In genomic region chr22:39518996-39519680, GRCh38 we compare ENCODE assay signal across 8 cellular contexts. TPM values are rescaled to one million over a fixed set of nuclear protein-coding genes. Genes with fewer than 3 reads are reported as not detected.
DNase-seq lines count a peak whose midpoint lies in the region; ATAC-seq and TF ChIP-seq lines count a peak whose summit lies in the region.

No MANE protein-coding gene starts in this region.

- H3K27me3 Mint-ChIP-seq in naive thymus-derived CD4-positive, alpha-beta T cell, result peaks cover 0 to 4% (median 0%) of the 10 kb centered on the region in 5 donors

- peak overlapping the region; percentile 87 for H3K4me3 ChIP-seq in AG04450 (ENCODE audit: low read depth, low read length)
- H3K4me3 ChIP-seq in GM08714 (ENCODE audit: low read length), result peak overlapping the region; percentile 78
- peak overlapping the region; percentile 98 for H3K4me3 ChIP-seq in SJCRH30
- peak overlapping the region; percentile 93 to 94 for H3K4me3 ChIP-seq in duodenal mucosa (ENCODE audit: low read depth in 1 of 2, low read length in 2 of 2)
- peak overlapping the region; percentile 96 for H3K4me3 ChIP-seq in naive thymus-derived CD4-positive, alpha-beta T cell (ENCODE audit: low read length)

- H3K4me1 ChIP-seq in SJCRH30 (peaks cover 16% of the 10 kb centered on the region), duodenal mucosa (ENCODE audit: control insufficient read depth in 1 of 2, insufficient read depth in 2 of 2, low read length in 2 of 2) (peaks cover 23 to 38% of the 10 kb centered on the region in 2 donors)
- H3K4me1 ChIP-seq in naive thymus-derived CD4-positive, alpha-beta T cell (ENCODE audit: control insufficient read depth in 2 of 2, insufficient read depth in 2 of 2, low read length in 2 of 2), result peaks cover 24 to 35% of the 10 kb centered on the region in 2 donors

- H3K27ac Mint-ChIP-seq in naive thymus-derived CD4-positive, alpha-beta T cell, result peak overlapping the region; percentile 80 to 100 (median 95)

- H3K27me3 ChIP-seq in AG04450 (ENCODE audit: control insufficient read depth, insufficient read depth, low read length) (no peaks in the 10 kb centered on the region), SJCRH30 (no peaks in the 10 kb centered on the region), duodenal mucosa (ENCODE audit: control insufficient read depth in 1 of 2, insufficient read depth in 2 of 2, low read length in 2 of 2) (no peaks in the 10 kb centered on the region)
- H3K27me3 ChIP-seq in naive thymus-derived CD4-positive, alpha-beta T cell (ENCODE audit: control insufficient read depth in 2 of 2, insufficient read depth in 2 of 2, low read length in 2 of 2), result no peaks in the 10 kb centered on the region

- peak overlapping the region; percentile 90 to 96 for H3K9ac ChIP-seq in duodenal mucosa (ENCODE audit: low read depth in 1 of 2, low read length in 2 of 2)

- intact Hi-C loops in naive thymus-derived CD4-positive, alpha-beta T cell (cut with micrococcal nuclease), result no loop called here

- peak overlapping the region; percentile 83 to 99 (median 96) for H3K4me3 Mint-ChIP-seq in naive thymus-derived CD4-positive, alpha-beta T cell

- CTCF ChIA-PET in AG04450 (lab: Charles Lee), result interaction anchor here (1.0 to 2.5 kb wide), 3 partner anchors 10 to 23 kb away, joined by 3 to 11 read pairs (median 10); no protein-coding TSS in a partner anchor
- CTCF ChIA-PET in naive thymus-derived CD4-positive, alpha-beta T cell (lab: Charles Lee), result interaction anchor here (0.5 to 5.5 kb wide), 8 partner anchors 7 to 377 kb away, joined by 3 to 50 read pairs (median 6); no protein-coding TSS in a partner anchor

- peaks cover 0 to 16% (median 0%) of the 10 kb centered on the region in 11 donors for H3K9me3 Mint-ChIP-seq in naive thymus-derived CD4-positive, alpha-beta T cell

- POLR2A ChIA-PET in AG04450 (lab: Yijun Ruan, JAX), result interaction anchor here (0.5 to 2.3 kb wide), 16 partner anchors 8 to 525 kb away, joined by 3 to 45 read pairs (median 8); partner anchors contain the start of genes MIEF1, RPL3, SYNGR1 and TAB1
- POLR2A ChIA-PET in naive thymus-derived CD4-positive, alpha-beta T cell (lab: Charles Lee), result interaction anchor here (0.5 to 6.1 kb wide), 33 partner anchors 9 to 826 kb away, joined by 3 to 105 read pairs (median 5); partner anchors contain the start of genes CBX7, MIEF1, RPL3 and RPS19BP1

- DNase-seq in AG04450 (ENCODE audit: low read depth, low spot score) (no peak), SJCRH30 (peak; percentile 64 to 78), NCI-H2107 treated with DMSO at 0.1 percent for 48 hours (lab: John Stamatoyannopoulos, UW; ENCODE audit: unreplicated experiment) (no peak), middle frontal gyrus (ENCODE audit: extremely low spot score, low spot score) (no peak), T-helper 9 cell (no peak)
- peak in 1 of 9 donors; percentile 10 for DNase-seq in naive thymus-derived CD4-positive, alpha-beta T cell

- peaks cover 25 to 62% (median 45%) of the 10 kb centered on the region in 7 donors for H3K4me1 Mint-ChIP-seq in naive thymus-derived CD4-positive, alpha-beta T cell

- ATAC-seq in naive thymus-derived CD4-positive, alpha-beta T cell, result no peak

- H3K36me3 ChIP-seq in SJCRH30, result peaks cover 56% of the 10 kb centered on the region
- peaks cover 36 to 56% of the 10 kb centered on the region in 2 donors for H3K36me3 ChIP-seq in duodenal mucosa (ENCODE audit: control insufficient read depth in 1 of 2, insufficient read depth in 2 of 2, low read length in 2 of 2)
- H3K36me3 ChIP-seq in naive thymus-derived CD4-positive, alpha-beta T cell (ENCODE audit: control insufficient read depth in 2 of 3, insufficient read depth in 3 of 3, low read length in 3 of 3), result peaks cover 6 to 55% (median 13%) of the 10 kb centered on the region in 3 experiments

- peaks cover 11 to 48% (median 33%) of the 10 kb centered on the region in 5 donors for H3K36me3 Mint-ChIP-seq in naive thymus-derived CD4-positive, alpha-beta T cell

- H3K27ac ChIP-seq in AG04450 (ENCODE audit: low read depth, low read length) (peak overlapping the region; percentile 86), SJCRH30 (peak overlapping the region; percentile 98), duodenal mucosa (ENCODE audit: low read depth, low read length) (peak overlapping the region; percentile 99)
- peak overlapping the region; percentile 84 for H3K27ac ChIP-seq in naive thymus-derived CD4-positive, alpha-beta T cell (ENCODE audit: low read depth, low read length)

- TF ChIP-seq CTCF in AG04450 (IDR thresholded peaks at IDR 0.05; ENCODE audit: low read depth, low read length), result no peak

- H3K9me3 ChIP-seq in AG04450 (ENCODE audit: control insufficient read depth, insufficient read depth, low read length), result peaks cover 4% of the 10 kb centered on the region; the same call in 1 of the 2 replicates
- H3K9me3 ChIP-seq in SJCRH30 (replicated peaks), result no peaks in the 10 kb centered on the region
- H3K9me3 ChIP-seq in duodenal mucosa (ENCODE audit: control insufficient read depth in 1 of 2, low read length in 2 of 2), result no peaks in the 10 kb centered on the region
- H3K9me3 ChIP-seq in naive thymus-derived CD4-positive, alpha-beta T cell (ENCODE audit: control insufficient read depth in 2 of 3, low read length in 3 of 3), result no peaks in the 10 kb centered on the region

RNA-seq across cellular contexts. Expression of gene ATF4, which starts 1.2 kb away (rescaled TPM):
- 844 and 936 TPM in 2 replicates for polyA plus RNA-seq in AG04450 (2011; rRNA removed)
- polyA minus RNA-seq in AG04450 (2011; rRNA and poly(A)+ RNA removed), result 241 and 243 TPM in 2 replicates
- 190 and 238 TPM in 2 replicates for total RNA-seq in SJCRH30 (2014; rRNA removed; shearing (Covaris generic))
- total RNA-seq in naive thymus-derived CD4-positive, alpha-beta T cell, result 100 to 1,000 TPM; 235 to 293 (median 244) TPM
- polyA plus RNA-seq in naive thymus-derived CD4-positive, alpha-beta T cell, result 100 to 1,000 TPM in 1 of 2 donors, 10 to 100 TPM in 1; 68.9 to 118 TPM

RNA-seq across cellular contexts. Expression of gene RPS19BP1, which starts 13.4 kb away (rescaled TPM):
- 50.8 and 53.0 TPM in 2 replicates for polyA plus RNA-seq in AG04450 (2011; rRNA removed)
- polyA minus RNA-seq in AG04450 (2011; rRNA and poly(A)+ RNA removed), result 7.3 and 9.3 TPM in 2 replicates
- total RNA-seq in SJCRH30 (2014; rRNA removed; shearing (Covaris generic)), result 48.3 and 66.2 TPM in 2 replicates
- 10 to 100 TPM; 35.2 to 67.4 (median 61.5) TPM for total RNA-seq in naive thymus-derived CD4-positive, alpha-beta T cell
- polyA plus RNA-seq in naive thymus-derived CD4-positive, alpha-beta T cell, result 100 to 1,000 TPM in 1 of 2 donors, 10 to 100 TPM in 1; 98.6 to 162 TPM

RNA-seq across cellular contexts. Expression of gene MIEF1, which starts 17.0 kb away (rescaled TPM):
- 18.9 and 19.2 TPM in 2 replicates for polyA plus RNA-seq in AG04450 (2011; rRNA removed)
- polyA minus RNA-seq in AG04450 (2011; rRNA and poly(A)+ RNA removed), result 22.3 and 24.3 TPM in 2 replicates
- total RNA-seq in SJCRH30 (2014; rRNA removed; shearing (Covaris generic)), result 31.5 and 32.0 TPM in 2 replicates
- 10 to 100 TPM; 17.5 to 42.3 (median 37.3) TPM for total RNA-seq in naive thymus-derived CD4-positive, alpha-beta T cell
- 10 to 100 TPM; 27.8 to 33.2 TPM for polyA plus RNA-seq in naive thymus-derived CD4-positive, alpha-beta T cell

RNA-seq across cellular contexts. Expression of gene CACNA1I, which starts 51.4 kb away (rescaled TPM):
- polyA plus RNA-seq in AG04450 (2011; rRNA removed), result not detected in 2 replicates
- polyA minus RNA-seq in AG04450 (2011; rRNA and poly(A)+ RNA removed), result not detected in 2 replicates
- total RNA-seq in SJCRH30 (2014; rRNA removed; shearing (Covaris generic)), result 0.02 TPM in 1 of 2 replicates, not detected in the other
- total RNA-seq in naive thymus-derived CD4-positive, alpha-beta T cell, result 10 to 100 TPM in 4 of 5 experiments, 1 to 10 TPM in 1; 4.5 to 51.2 (median 30.9) TPM
- 1 to 10 TPM in 1 of 2 donors, under 1 TPM in 1; 0.40 to 1.8 TPM for polyA plus RNA-seq in naive thymus-derived CD4-positive, alpha-beta T cell

Comparison
In these comparisons a context has a peak if more than half of its experiments do, and no peak if none do; other contexts are left out.
1. DNase-seq: peak in SJCRH30 (2 of 2); none in AG04450 (single experiment), NCI-H2107 treated with DMSO at 0.1 percent for 48 hours (single experiment), middle frontal gyrus (single experiment) and T-helper 9 cell (single experiment).
2. Peak in every context shown above with its lines, with median percentiles within 50 percentile points of each other: H3K27ac ChIP-seq and H3K4me3 ChIP-seq.